ENCODE assay signal across 1 cellular context in the genomic region with DNA sequence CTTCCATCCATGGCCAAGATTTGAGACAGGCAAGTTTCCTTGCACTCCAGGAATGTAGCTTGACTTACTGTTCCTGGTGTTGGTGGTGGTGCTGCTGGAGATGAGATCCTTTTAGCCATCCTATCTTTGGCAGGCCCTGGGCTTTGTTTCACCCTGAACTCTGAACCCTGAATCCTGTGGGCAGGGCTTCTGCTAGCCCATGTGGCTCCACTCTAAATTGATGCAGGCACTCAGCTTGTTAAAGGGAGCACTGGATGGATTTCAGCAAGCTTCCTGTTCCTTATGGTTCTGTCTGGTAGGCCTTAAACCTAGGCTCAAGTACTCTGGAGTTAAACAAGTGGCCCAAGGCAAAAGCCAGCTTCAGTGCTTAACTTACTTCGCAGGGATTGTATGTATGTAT.
TF ChIP-seq lines count a peak whose summit lies in the region.

No MANE protein-coding gene starts in this region.

TF ChIP-seq in H1, 55 proteins besides CTCF, POLR2A, EP300 and RAD21:
- no peak for TF ChIP-seq KDM5A (IDR thresholded peaks at IDR 0.05; ENCODE audit: low read length)
- TF ChIP-seq ASH2L (IDR thresholded peaks at IDR 0.05; ENCODE audit: low read length), result no peak
- no peak for TF ChIP-seq KDM4A (IDR thresholded peaks at IDR 0.05; ENCODE audit: low read depth, low read length, severe bottlenecking)
- TF ChIP-seq BACH1 (IDR thresholded peaks at IDR 0.05; ENCODE audit: low read length), result no peak
- no peak for TF ChIP-seq BCL11A (IDR thresholded peaks at IDR 0.05; ENCODE audit: low read depth in 2 of 2, low read length in 2 of 2)
